1 cellular context compared by ENCODE assay signal in the genomic region with DNA sequence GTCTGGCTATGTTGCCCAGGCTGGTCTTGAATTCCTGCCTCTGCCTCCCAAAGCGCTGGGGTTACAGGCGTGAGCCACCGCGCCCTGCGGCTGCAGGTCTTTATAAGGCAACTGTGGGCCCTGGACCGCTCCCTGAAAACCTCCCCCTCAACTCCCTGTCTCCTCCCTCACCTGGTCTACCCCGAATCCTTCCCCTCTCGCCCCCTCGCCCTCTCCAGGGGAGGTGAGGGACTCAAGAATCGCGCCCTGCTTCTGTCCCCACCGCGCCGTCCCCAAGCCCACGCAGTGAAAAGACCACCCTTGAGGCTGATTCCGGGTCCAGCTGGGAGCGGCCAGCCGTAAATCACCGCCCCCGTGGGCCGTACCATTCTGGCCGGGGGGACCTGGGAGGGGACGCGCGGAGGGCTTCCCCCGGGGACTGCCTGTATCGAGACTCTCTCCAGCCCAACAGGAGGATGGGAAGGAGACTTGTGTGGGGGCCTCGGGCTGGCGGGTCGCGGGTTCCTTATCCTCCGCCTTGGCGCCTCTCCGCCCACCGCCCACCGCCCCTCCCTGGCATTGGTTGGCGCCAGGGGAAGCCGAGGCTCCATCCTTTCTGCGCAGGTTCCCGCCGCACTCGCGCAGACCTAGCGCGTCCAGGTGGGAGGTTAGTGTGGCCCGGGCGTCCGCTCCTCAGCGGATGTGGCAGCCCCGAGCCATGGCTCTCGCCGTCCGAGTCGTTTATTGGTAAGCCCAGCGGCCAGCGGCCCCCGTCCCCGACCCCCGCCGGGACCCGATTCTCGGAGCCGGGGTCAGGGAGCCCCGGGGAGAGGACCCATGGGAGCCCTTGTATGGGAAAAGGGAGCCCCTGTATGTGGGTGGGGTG.
TF ChIP-seq lines count a peak whose summit lies in the region.

A gene (plus strand): TSS at position 615 of the 865 bp plus-strand sequence. CDS start 83 bp downstream, at position 698.

TF ChIP-seq in GM23338, 12 proteins besides CTCF, POLR2A, EP300 and RAD21 (continued from another document):
- TF ChIP-seq, protein P1, sequence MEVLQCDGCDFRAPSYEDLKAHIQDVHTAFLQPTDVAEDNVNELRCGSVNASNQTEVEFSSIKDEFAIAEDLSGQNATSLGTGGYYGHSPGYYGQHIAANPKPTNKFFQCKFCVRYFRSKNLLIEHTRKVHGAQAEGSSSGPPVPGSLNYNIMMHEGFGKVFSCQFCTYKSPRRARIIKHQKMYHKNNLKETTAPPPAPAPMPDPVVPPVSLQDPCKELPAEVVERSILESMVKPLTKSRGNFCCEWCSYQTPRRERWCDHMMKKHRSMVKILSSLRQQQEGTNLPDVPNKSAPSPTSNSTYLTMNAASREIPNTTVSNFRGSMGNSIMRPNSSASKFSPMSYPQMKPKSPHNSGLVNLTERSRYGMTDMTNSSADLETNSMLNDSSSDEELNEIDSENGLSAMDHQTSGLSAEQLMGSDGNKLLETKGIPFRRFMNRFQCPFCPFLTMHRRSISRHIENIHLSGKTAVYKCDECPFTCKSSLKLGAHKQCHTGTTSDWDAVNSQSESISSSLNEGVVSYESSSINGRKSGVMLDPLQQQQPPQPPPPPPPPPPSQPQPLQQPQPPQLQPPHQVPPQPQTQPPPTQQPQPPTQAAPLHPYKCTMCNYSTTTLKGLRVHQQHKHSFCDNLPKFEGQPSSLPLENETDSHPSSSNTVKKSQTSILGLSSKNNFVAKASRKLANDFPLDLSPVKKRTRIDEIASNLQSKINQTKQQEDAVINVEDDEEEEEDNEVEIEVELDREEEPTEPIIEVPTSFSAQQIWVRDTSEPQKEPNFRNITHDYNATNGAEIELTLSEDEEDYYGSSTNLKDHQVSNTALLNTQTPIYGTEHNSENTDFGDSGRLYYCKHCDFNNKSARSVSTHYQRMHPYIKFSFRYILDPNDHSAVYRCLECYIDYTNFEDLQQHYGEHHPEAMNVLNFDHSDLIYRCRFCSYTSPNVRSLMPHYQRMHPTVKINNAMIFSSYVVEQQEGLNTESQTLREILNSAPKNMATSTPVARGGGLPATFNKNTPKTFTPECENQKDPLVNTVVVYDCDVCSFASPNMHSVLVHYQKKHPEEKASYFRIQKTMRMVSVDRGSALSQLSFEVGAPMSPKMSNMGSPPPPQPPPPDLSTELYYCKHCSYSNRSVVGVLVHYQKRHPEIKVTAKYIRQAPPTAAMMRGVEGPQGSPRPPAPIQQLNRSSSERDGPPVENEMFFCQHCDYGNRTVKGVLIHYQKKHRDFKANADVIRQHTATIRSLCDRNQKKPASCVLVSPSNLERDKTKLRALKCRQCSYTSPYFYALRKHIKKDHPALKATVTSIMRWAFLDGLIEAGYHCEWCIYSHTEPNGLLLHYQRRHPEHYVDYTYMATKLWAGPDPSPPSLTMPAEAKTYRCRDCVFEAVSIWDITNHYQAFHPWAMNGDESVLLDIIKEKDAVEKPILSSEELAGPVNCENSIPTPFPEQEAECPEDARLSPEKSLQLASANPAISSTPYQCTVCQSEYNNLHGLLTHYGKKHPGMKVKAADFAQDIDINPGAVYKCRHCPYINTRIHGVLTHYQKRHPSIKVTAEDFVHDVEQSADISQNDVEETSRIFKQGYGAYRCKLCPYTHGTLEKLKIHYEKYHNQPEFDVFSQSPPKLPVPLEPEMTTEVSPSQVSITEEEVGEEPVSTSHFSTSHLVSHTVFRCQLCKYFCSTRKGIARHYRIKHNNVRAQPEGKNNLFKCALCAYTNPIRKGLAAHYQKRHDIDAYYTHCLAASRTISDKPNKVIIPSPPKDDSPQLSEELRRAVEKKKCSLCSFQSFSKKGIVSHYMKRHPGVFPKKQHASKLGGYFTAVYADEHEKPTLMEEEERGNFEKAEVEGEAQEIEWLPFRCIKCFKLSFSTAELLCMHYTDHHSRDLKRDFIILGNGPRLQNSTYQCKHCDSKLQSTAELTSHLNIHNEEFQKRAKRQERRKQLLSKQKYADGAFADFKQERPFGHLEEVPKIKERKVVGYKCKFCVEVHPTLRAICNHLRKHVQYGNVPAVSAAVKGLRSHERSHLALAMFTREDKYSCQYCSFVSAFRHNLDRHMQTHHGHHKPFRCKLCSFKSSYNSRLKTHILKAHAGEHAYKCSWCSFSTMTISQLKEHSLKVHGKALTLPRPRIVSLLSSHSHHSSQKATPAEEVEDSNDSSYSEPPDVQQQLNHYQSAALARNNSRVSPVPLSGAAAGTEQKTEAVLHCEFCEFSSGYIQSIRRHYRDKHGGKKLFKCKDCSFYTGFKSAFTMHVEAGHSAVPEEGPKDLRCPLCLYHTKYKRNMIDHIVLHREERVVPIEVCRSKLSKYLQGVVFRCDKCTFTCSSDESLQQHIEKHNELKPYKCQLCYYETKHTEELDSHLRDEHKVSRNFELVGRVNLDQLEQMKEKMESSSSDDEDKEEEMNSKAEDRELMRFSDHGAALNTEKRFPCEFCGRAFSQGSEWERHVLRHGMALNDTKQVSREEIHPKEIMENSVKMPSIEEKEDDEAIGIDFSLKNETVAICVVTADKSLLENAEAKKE (CRISPR knock-in tag; IDR thresholded peaks at IDR 0.05) = no peak
- TF ChIP-seq STAT1 (IDR thresholded peaks at IDR 0.05; ENCODE audit: unreplicated experiment) = no peak
- TF ChIP-seq NANOG (IDR thresholded peaks at IDR 0.05; ENCODE audit: borderline replicate concordance) = no peak
- TF ChIP-seq, protein P2, sequence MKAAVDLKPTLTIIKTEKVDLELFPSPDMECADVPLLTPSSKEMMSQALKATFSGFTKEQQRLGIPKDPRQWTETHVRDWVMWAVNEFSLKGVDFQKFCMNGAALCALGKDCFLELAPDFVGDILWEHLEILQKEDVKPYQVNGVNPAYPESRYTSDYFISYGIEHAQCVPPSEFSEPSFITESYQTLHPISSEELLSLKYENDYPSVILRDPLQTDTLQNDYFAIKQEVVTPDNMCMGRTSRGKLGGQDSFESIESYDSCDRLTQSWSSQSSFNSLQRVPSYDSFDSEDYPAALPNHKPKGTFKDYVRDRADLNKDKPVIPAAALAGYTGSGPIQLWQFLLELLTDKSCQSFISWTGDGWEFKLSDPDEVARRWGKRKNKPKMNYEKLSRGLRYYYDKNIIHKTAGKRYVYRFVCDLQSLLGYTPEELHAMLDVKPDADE (IDR thresholded peaks at IDR 0.05) = no peak
- no peak for TF ChIP-seq EZH2phosphoT487 (IDR thresholded peaks at IDR 0.05; ENCODE audit: unreplicated experiment)
- TF ChIP-seq JUNB (IDR thresholded peaks at IDR 0.05; ENCODE audit: unreplicated experiment) = no peak
